1 cellular context compared by ENCODE assay signal in the genomic region with DNA sequence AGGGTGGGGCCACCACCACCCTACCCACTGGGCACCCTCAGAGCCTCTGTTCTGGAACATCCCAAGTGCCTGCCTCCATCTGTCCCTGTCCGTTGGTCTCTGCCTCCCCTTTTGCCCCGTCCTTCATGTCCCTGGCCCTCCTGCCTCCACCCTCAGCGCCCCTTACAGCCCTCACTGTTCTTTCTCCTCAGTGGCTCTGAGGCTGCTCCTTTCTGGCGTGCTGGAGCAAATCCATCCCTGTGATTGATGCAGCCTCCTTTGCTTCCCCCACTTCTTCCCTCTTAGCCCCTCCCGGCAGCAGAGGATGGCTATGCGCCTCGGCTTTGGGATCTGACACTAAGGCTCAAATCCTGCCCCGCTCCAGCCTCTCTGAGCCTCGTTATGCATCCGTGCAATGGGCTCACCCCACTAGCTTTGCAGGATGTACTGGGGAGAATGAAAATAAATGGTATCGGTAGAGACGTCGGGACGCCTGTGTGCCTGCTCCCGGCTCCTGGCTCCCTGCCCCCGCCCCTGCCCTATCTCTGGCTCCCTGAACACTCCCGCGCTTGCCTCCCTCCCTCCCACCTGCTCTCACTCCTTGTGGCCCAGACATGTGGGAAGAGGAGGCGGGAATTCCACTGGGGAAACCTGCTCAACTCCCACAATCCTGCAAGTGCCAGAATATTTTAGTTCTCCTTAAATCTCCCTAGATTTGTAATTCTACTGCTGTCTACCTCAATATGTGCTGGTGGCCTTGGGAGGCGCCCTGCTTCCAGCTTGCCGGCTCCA.
TF ChIP-seq lines count a peak whose summit lies in the region.

No MANE protein-coding gene starts in this region.

TF ChIP-seq in SK-N-SH treated with all-trans-retinoic acid at 6 μM for 48 hours, 23 proteins besides CTCF, POLR2A, EP300 and RAD21 (continued from another document):
- TF ChIP-seq TSHZ2 (CRISPR knock-in tag; IDR thresholded peaks at IDR 0.05) (no peak), ISL1 (CRISPR knock-in tag; IDR thresholded peaks at IDR 0.05) (no peak), OSR1 (CRISPR knock-in tag; IDR thresholded peaks at IDR 0.05) (no peak), ZC3H10 (CRISPR knock-in tag; IDR thresholded peaks at IDR 0.05) (no peak), TOX (CRISPR knock-in tag; IDR thresholded peaks at IDR 0.05; ENCODE audit: borderline replicate concordance) (no peak), ZFP3 (CRISPR knock-in tag; IDR thresholded peaks at IDR 0.05) (no peak), ZNF70 (CRISPR knock-in tag; IDR thresholded peaks at IDR 0.05) (no peak), ZNF8 (CRISPR knock-in tag; IDR thresholded peaks at IDR 0.05) (no peak), ESRRG (CRISPR knock-in tag; IDR thresholded peaks at IDR 0.05) (no peak), GLIS3 (CRISPR knock-in tag; IDR thresholded peaks at IDR 0.05) (no peak), CSDC2 (CRISPR knock-in tag; IDR thresholded peaks at IDR 0.05) (no peak)
- TF ChIP-seq, protein P1, sequence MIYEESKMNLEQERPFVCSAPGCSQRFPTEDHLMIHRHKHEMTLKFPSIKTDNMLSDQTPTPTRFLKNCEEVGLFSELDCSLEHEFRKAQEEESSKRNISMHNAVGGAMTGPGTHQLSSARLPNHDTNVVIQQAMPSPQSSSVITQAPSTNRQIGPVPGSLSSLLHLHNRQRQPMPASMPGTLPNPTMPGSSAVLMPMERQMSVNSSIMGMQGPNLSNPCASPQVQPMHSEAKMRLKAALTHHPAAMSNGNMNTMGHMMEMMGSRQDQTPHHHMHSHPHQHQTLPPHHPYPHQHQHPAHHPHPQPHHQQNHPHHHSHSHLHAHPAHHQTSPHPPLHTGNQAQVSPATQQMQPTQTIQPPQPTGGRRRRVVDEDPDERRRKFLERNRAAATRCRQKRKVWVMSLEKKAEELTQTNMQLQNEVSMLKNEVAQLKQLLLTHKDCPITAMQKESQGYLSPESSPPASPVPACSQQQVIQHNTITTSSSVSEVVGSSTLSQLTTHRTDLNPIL (CRISPR knock-in tag; IDR thresholded peaks at IDR 0.05; ENCODE audit: low read depth) = no peak
